In genomic region chr7:158030071-158030470, GRCh38 we compare ENCODE assay signal across 27 cellular contexts.
"Had no signal": no experiment of that assay in that cellular context is flagged by ENCODE, and none has a peak within 500 bp of the region (broad histone marks: within the 10 kb centered on the region; RNA-seq: fewer than 3 reads in every experiment).

No MANE protein-coding gene starts in this region.

- H3K27ac Mint-ChIP-seq: activated naive CD4-positive, alpha-beta T cell treated with anti-CD3 and anti-CD28 coated beads for 36 hours; activated naive CD8-positive, alpha-beta T cell treated with anti-CD3 and anti-CD28 coated beads for 36 hours; activated T-cell treated with anti-CD3 and anti-CD28 coated beads, Interleukin-2, amount 50 U/mL, for 72 hours; stimulated activated effector memory CD8-positive, alpha-beta T cell treated with anti-CD3 and anti-CD28 coated beads, Interleukin-12 subunit alpha, Interleukin-12 subunit beta, amount 100 ng/mL, for 72 hours; stimulated activated naive CD8-positive, alpha-beta T cell treated with anti-CD3 and anti-CD28 coated beads, Interleukin-15, Interleukin-2, amounts not matched to agents 100 ng/mL and 50 ng/mL, for 24 hours; T-helper 2 cell treated with Interferon-gamma antibody and Interleukin-4, amounts not matched to agents 5 μg/mL and 100 μg/mL, for 36 hours had no signal

- H3K9me3 ChIP-seq: adrenal gland, body of pancreas, colonic mucosa, pancreas, psoas muscle had no signal

- ATAC-seq: activated T-cell treated with anti-CD3 and anti-CD28 coated beads, Interleukin-2, amount 50 U/mL, for 72 hours; body of pancreas; left ventricle myocardium superior; naive thymus-derived CD8-positive, alpha-beta T cell; psoas muscle; stimulated activated effector memory CD8-positive, alpha-beta T cell treated with anti-CD3 and anti-CD28 coated beads, Interleukin-12 subunit alpha, Interleukin-12 subunit beta, amount 100 ng/mL, for 72 hours had no signal

- H3K4me3 Mint-ChIP-seq: activated naive CD4-positive, alpha-beta T cell treated with anti-CD3 and anti-CD28 coated beads for 36 hours; activated naive CD8-positive, alpha-beta T cell treated with anti-CD3 and anti-CD28 coated beads for 36 hours; activated T-cell treated with anti-CD3 and anti-CD28 coated beads, Interleukin-2, amount 50 U/mL, for 72 hours; naive thymus-derived CD8-positive, alpha-beta T cell; stimulated activated effector memory CD8-positive, alpha-beta T cell treated with anti-CD3 and anti-CD28 coated beads, Interleukin-12 subunit alpha, Interleukin-12 subunit beta, amount 100 ng/mL, for 72 hours; stimulated activated naive CD8-positive, alpha-beta T cell treated with anti-CD3 and anti-CD28 coated beads, Interleukin-15, Interleukin-2, amounts not matched to agents 100 ng/mL and 50 ng/mL, for 24 hours; T-helper 2 cell treated with Interferon-gamma antibody and Interleukin-4, amounts not matched to agents 5 μg/mL and 100 μg/mL, for 36 hours had no signal

- H3K4me3 ChIP-seq: adrenal gland, body of pancreas, colonic mucosa, pancreas, psoas muscle, upper lobe of left lung had no signal

- H3K36me3 ChIP-seq: adrenal gland, colonic mucosa, pancreas, upper lobe of left lung had no signal

- H3K4me1 Mint-ChIP-seq: stimulated activated effector memory CD8-positive, alpha-beta T cell treated with anti-CD3 and anti-CD28 coated beads, Interleukin-12 subunit alpha, Interleukin-12 subunit beta, amount 100 ng/mL, for 72 hours had no signal

- H3K36me3 Mint-ChIP-seq: stimulated activated effector memory CD8-positive, alpha-beta T cell treated with anti-CD3 and anti-CD28 coated beads, Interleukin-12 subunit alpha, Interleukin-12 subunit beta, amount 100 ng/mL, for 72 hours had no signal

- H3K27ac ChIP-seq: adrenal gland, body of pancreas, colonic mucosa, pancreas, psoas muscle, upper lobe of left lung had no signal

- DNase-seq: activated CD4-positive, alpha-beta T cell treated with anti-CD3 and anti-CD28 coated beads for 4 hours; activated CD4-positive, alpha-beta T cell treated with anti-CD3 and anti-CD28 coated beads, Interleukin-2, amount 50 U/mL, for 4 hours; activated effector memory CD4-positive, alpha-beta T cell treated with Interleukin-2 at 50 U/mL for 16 hours; activated naive CD4-positive, alpha-beta T cell treated with anti-CD3 and anti-CD28 coated beads for 36 hours; activated naive CD8-positive, alpha-beta T cell treated with anti-CD3 and anti-CD28 coated beads for 36 hours; activated T-cell treated with anti-CD3 and anti-CD28 coated beads for 4 hours; activated T-cell treated with anti-CD3 and anti-CD28 coated beads, Interleukin-2, amount 50 U/mL, for 72 hours; adrenal gland; cerebellar nuclear complex; colonic mucosa; effector CD8-positive, alpha-beta T cell; glutamatergic neuron; left ventricle myocardium superior; mammary epithelial cell; midbrain; naive thymus-derived CD8-positive, alpha-beta T cell; nucleus accumbens; psoas muscle; stimulated activated CD4-positive, alpha-beta T cell treated with anti-CD3 and anti-CD28 coated beads, Interleukin-12 subunit alpha, Interleukin-12 subunit beta, amount 100 ng/mL, for 4 hours; stimulated activated CD4-positive, alpha-beta T cell treated with anti-CD3 and anti-CD28 coated beads, Interleukin-4, amount 100 ng/mL, for 24 hours; T-helper 1 cell had no signal

- H3K27me3 ChIP-seq: adrenal gland, body of pancreas, colonic mucosa, pancreas, upper lobe of left lung had no signal

- H3K9me3 Mint-ChIP-seq: stimulated activated effector memory CD8-positive, alpha-beta T cell treated with anti-CD3 and anti-CD28 coated beads, Interleukin-12 subunit alpha, Interleukin-12 subunit beta, amount 100 ng/mL, for 72 hours had no signal

- H3K4me1 ChIP-seq: adrenal gland, body of pancreas, colonic mucosa, pancreas, psoas muscle, upper lobe of left lung had no signal
